In genomic region chr17:46782250-46782953, GRCh38 we compare ENCODE assay signal across 8 cellular contexts. TPM values are rescaled to one million over a fixed set of nuclear protein-coding genes. Genes with fewer than 3 reads are reported as not detected.
DNase-seq lines count a peak whose midpoint lies in the region; ATAC-seq and TF ChIP-seq lines count a peak whose summit lies in the region.

No MANE protein-coding gene starts in this region.

- TF ChIP-seq CTCF in 22Rv1 (IDR thresholded peaks at IDR 0.05), result peak; percentile 86
- TF ChIP-seq CTCF in GM10266 (IDR thresholded peaks at IDR 0.05; ENCODE audit: control insufficient read depth, insufficient read depth, low read depth, missing control alignments), result peak; percentile 78
- TF ChIP-seq CTCF in fibroblast of mammary gland (conservative IDR thresholded peaks at IDR 0.05; ENCODE audit: control insufficient read depth, insufficient read depth, low read depth, low read length), result peak; percentile 48

- DNase-seq in GM10266 (ENCODE audit: extremely low spot score) (peak; percentile 63), RPMI7951 (ENCODE audit: low read depth) (peak; percentile 25), fibroblast of mammary gland (ENCODE audit: low read depth) (no peak)
- DNase-seq in stimulated activated CD8-positive, alpha-beta memory T cell treated with anti-CD3 and anti-CD28 coated beads, Interleukin-4, amount 100 ng/mL, for 48 hours, result peak; percentile 41
- DNase-seq in activated effector memory CD4-positive, alpha-beta T cell treated with anti-CD3 and anti-CD28 coated beads, Interleukin-2, amount 50 U/mL, for 16 hours, result no peak

- no peak overlapping the region for H3K27ac ChIP-seq in 22Rv1

- H3K4me3 ChIP-seq in fibroblast of mammary gland (ENCODE audit: control insufficient read depth, low read depth, low read length), result no peak overlapping the region

- ATAC-seq in HG02571 (IDR thresholded peaks at IDR 0.05; ENCODE audit: unreplicated experiment), result no peak
- ATAC-seq in GM21529 (IDR thresholded peaks at IDR 0.05; ENCODE audit: unreplicated experiment), result no peak

RNA-seq across cellular contexts. Expression of gene WNT3, which starts 36.1 kb away (rescaled TPM):
- 0.20 and 0.96 TPM in 2 replicates for total RNA-seq in RPMI7951 (2014; rRNA removed; shearing (Covaris generic))

Comparison
In these comparisons a context has a peak if more than half of its experiments do, and no peak if none do; other contexts are left out.
1. DNase-seq: peak in GM10266 (single experiment), RPMI7951 (single experiment) and stimulated activated CD8-positive, alpha-beta memory T cell treated with anti-CD3 and anti-CD28 coated beads, Interleukin-4, amount 100 ng/mL, for 48 hours (single experiment); none in fibroblast of mammary gland (single experiment) and activated effector memory CD4-positive, alpha-beta T cell treated with anti-CD3 and anti-CD28 coated beads, Interleukin-2, amount 50 U/mL, for 16 hours (single experiment).
2. Peak in every context shown above with its lines, with median percentiles within 50 percentile points of each other: CTCF ChIP-seq.